ENCODE assay signal across 8 cellular contexts in the genomic region with DNA sequence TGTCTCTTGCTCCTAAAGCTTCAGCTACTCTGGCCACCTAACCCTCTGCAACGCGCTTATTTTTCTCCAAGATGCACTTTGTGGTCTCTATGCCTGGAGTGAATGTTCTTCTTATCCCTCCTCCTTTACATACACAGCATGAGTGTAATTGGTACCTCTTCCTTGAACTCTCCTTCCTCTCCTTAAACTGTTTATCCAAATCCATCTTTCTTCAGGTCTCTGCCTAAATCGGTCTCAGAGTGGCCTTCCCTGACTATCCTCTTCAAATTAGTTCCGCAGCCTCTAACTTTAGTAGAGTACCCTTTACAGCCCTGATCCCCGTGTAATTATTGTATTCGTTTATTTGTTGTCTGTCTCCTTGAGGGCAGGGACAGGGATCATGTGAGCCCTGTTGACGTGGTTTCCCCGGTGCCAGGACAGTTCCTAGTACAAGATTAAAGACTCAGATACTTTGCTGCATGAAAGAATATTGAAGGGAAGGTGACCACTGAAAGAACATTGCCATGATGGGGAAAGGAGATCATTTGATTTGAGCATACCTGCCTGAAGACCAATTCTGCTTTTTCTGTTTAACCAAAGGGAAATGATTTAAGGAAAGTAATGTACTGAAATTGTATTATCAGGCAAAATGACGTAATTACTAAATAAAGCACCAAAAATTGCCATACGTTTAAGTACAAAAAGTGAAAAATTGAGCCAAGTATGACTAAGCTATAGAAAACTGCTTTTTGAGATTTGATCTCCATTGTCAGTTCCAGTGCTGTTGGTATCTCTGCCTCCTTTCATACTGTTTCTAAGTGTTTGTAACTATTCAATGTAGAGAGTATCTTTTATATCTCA. TPM values are rescaled to one million over a fixed set of nuclear protein-coding genes. Genes with fewer than 3 reads are reported as not detected.
DNase-seq lines count a peak whose midpoint lies in the region; ATAC-seq and TF ChIP-seq lines count a peak whose summit lies in the region.

No MANE protein-coding gene starts in this region.

- H3K9me3 ChIP-seq in DND-41 (ENCODE audit: insufficient read depth, low read length, severe bottlenecking) (no peaks in the 10 kb centered on the region), adrenal gland (replicated peaks in 1 of 3) (no peaks in the 10 kb centered on the region), iPS-18c (ENCODE audit: control insufficient read depth, insufficient read depth, low read length) (no peaks in the 10 kb centered on the region), spleen (no peaks in the 10 kb centered on the region)

- TF ChIP-seq CTCF in DND-41 (IDR thresholded peaks at IDR 0.05; ENCODE audit: borderline replicate concordance, extremely low read depth, low read length, poor library complexity, severe bottlenecking) (no peak), adrenal gland (IDR thresholded peaks at IDR 0.05) (no peak), spleen (IDR thresholded peaks at IDR 0.05 in 8 of 11, conservative IDR thresholded peaks at IDR 0.05 in 3 of 11) (no peak)

- H3K36me3 ChIP-seq in DND-41 (ENCODE audit: insufficient read depth, low read length) (peaks cover 56% of the 10 kb centered on the region), adrenal gland (replicated peaks in 1 of 2) (no peaks in the 10 kb centered on the region), spleen (peaks cover 0 to 41% (median 16%) of the 10 kb centered on the region in 6 donors)

- peak overlapping the region; percentile 65 to 80 for H3K4me3 ChIP-seq in DND-41 (ENCODE audit: low read depth in 1 of 2, low read length in 2 of 2)
- peak overlapping the region in 2 of 4 donors; percentile 80 to 92 for H3K4me3 ChIP-seq in adrenal gland
- H3K4me3 ChIP-seq in iPS-18c (ENCODE audit: insufficient read depth, low read depth, low read length): peak overlapping the region; percentile 95
- peak overlapping the region; percentile 52 to 93 (median 84) for H3K4me3 ChIP-seq in spleen

- H3K9ac ChIP-seq in DND-41 (ENCODE audit: low read depth, low read length): peak overlapping the region; percentile 91

- no peak for ATAC-seq in DND-41 (ENCODE audit: insufficient read depth, low read depth)
- no peak for ATAC-seq in HG02973 (IDR thresholded peaks at IDR 0.05; ENCODE audit: unreplicated experiment)

- H3K4me1 ChIP-seq in DND-41 (ENCODE audit: insufficient read depth, low read length) (peaks cover 58% of the 10 kb centered on the region), adrenal gland (replicated peaks in 1 of 2) (peaks cover 21 to 41% of the 10 kb centered on the region in 2 donors), spleen (peaks cover 29 to 88% (median 64%) of the 10 kb centered on the region in 6 donors)

- H3K27me3 ChIP-seq in DND-41 (ENCODE audit: insufficient read depth, low read length, poor library complexity): no peaks in the 10 kb centered on the region
- H3K27me3 ChIP-seq in adrenal gland: no peaks in the 10 kb centered on the region
- no peaks in the 10 kb centered on the region for H3K27me3 ChIP-seq in spleen (replicated peaks in 1 of 7)

- peaks cover 39% of the 10 kb centered on the region; the same call in 1 of the 2 replicates for H4K20me1 ChIP-seq in DND-41 (ENCODE audit: insufficient read depth, low read length)

- WGBS in adrenal gland, 4 donors: 3 to 5% (median 4%) methylated on average over 10 of the region's 10 CpGs
- 7 to 10% (median 8%) methylated on average over 10 of the region's 10 CpGs for WGBS in spleen, 5 donors

- H2AFZ ChIP-seq in DND-41 (ENCODE audit: low read depth, low read length): no peak overlapping the region

- peak; percentile 23 for DNase-seq in DND-41
- peak; percentile 44 for DNase-seq in LHCN-M2 (ENCODE audit: low read depth)
- peak; percentile 48 to 86 (median 76) for DNase-seq in adrenal gland
- no peak for DNase-seq in spleen
- no peak for DNase-seq in NCI-H2029 treated with DMSO at 0.1 percent for 48 hours (lab: John Stamatoyannopoulos, UW)
- no peak for DNase-seq in stimulated activated CD4-positive, alpha-beta T cell treated with anti-CD3 and anti-CD28 coated beads, Interleukin-1b, Interleukin-23, amount 100 ng/mL, for 48 hours

- TF ChIP-seq POLR2A in adrenal gland (IDR thresholded peaks at IDR 0.05): peak in 1 of 2 donors; percentile 63
- no peak for TF ChIP-seq POLR2A in spleen (IDR thresholded peaks at IDR 0.05)

- H3K4me2 ChIP-seq in DND-41 (ENCODE audit: insufficient read depth, low read length): peak overlapping the region; percentile 76

- H3K79me2 ChIP-seq in DND-41 (ENCODE audit: insufficient read depth, low read length): peaks cover 97% of the 10 kb centered on the region

- H3K27ac ChIP-seq in DND-41 (ENCODE audit: low read length) (peak overlapping the region; percentile 100), adrenal gland (peak overlapping the region; percentile 96 to 99 (median 97)), spleen (peak overlapping the region; percentile 89 to 97 (median 95))

- intact Hi-C loops in adrenal gland (cut with DNase I) (loop anchor here in 1 of 2 donors (10.0 kb wide), 1 partner anchor 75 kb away; no protein-coding TSS in a partner anchor), spleen (cut with DNase I; ENCODE audit: low total_unique reads) (loop anchor here (10.0 kb wide), 1 partner anchor 165 kb away; no protein-coding TSS in a partner anchor)

RNA-seq across cellular contexts. Expression of a gene that starts 1.2 kb away (rescaled TPM):
- 64.6 and 82.1 TPM in 2 replicates for total RNA-seq in LHCN-M2 (2014; rRNA removed)
- polyA plus RNA-seq in LHCN-M2 (2012): 27.0 TPM
- 10 to 100 TPM; 28.6 to 51.3 (median 38.5) TPM for total RNA-seq in adrenal gland
- 10 to 100 TPM; 20.4 to 47.7 (median 22.8) TPM for polyA plus RNA-seq in adrenal gland
- total RNA-seq in spleen: 10 to 100 TPM; 40.4 to 61.6 (median 46.7) TPM
- 10 to 100 TPM; 18.8 to 23.4 (median 19.7) TPM for polyA plus RNA-seq in spleen

RNA-seq across cellular contexts. Expression of a gene that starts 1.7 kb away (rescaled TPM):
- 11.1 and 11.9 TPM in 2 replicates for total RNA-seq in LHCN-M2 (2014; rRNA removed)
- polyA plus RNA-seq in LHCN-M2 (2012): 1.9 TPM
- 10 to 100 TPM in 6 of 8 donors, 1 to 10 TPM in 2; 4.8 to 30.7 (median 13.8) TPM for total RNA-seq in adrenal gland
- 1 to 10 TPM; 2.5 to 8.3 (median 3.3) TPM for polyA plus RNA-seq in adrenal gland
- 10 to 100 TPM; 13.0 to 19.2 (median 14.8) TPM for total RNA-seq in spleen
- polyA plus RNA-seq in spleen: 1 to 10 TPM; 1.8 to 2.7 (median 2.1) TPM

RNA-seq across cellular contexts. Expression of a gene that starts 37.8 kb away (rescaled TPM):
- total RNA-seq in LHCN-M2 (2014; rRNA removed) (6.6 and 9.5 TPM in 2 replicates), adrenal gland (1 to 10 TPM in 5 of 8 donors, under 1 TPM in 3; 0.72 to 5.8 (median 1.3) TPM), spleen (under 1 TPM; 0.13 to 0.92 (median 0.64) TPM)
- polyA plus RNA-seq in LHCN-M2 (2012): 6.0 TPM
- polyA plus RNA-seq in adrenal gland (10 to 100 TPM in 1 of 3 donors, 1 to 10 TPM in 2; 4.5 to 23.2 (median 5.5) TPM), spleen (under 1 TPM; 0.19 to 0.26 (median 0.23) TPM)

Comparison
In these comparisons a context has a peak if more than half of its experiments do, and no peak if none do; other contexts are left out.
1. DNase-seq: peak in DND-41 (single experiment), LHCN-M2 (single experiment) and adrenal gland (7 of 7); none in spleen (single experiment), NCI-H2029 treated with DMSO at 0.1 percent for 48 hours (single experiment) and stimulated activated CD4-positive, alpha-beta T cell treated with anti-CD3 and anti-CD28 coated beads, Interleukin-1b, Interleukin-23, amount 100 ng/mL, for 48 hours (single experiment).
2. Peak in every context shown above with its lines, with median percentiles within 50 percentile points of each other: H3K27ac ChIP-seq.